In the genomic region with DNA sequence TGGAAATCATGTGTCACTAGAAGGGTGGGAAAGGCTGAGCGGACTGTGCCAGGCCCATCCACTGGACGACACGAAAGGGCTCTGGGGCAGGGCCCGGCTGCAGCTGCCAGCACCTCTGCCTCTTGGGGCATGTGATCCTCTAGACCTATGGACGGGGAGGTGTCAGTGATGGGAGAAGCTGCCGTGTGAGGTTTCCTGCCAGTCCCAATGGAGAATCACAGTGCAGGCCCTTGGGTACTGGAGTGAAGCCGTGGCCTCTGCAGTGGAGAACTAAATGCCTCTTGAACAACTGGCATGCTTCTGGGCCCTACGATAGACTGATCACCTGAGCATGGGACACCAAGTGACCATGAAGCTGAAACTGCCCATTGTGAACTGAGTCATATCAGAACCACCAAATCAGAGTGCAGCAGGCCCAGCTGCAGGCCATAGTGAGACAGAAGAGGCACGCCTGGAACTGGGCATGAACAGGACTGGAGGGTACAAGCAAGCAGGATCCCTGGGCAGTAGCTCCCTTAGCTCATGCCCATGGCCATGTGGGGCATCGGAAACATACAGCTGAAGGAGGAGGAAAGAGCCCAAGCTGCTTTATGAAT, we compare ENCODE assay signal across 21 cellular contexts. TPM values are rescaled to one million over a fixed set of nuclear protein-coding genes. Genes with fewer than 3 reads are reported as not detected.
DNase-seq lines count a peak whose midpoint lies in the region; ATAC-seq and TF ChIP-seq lines count a peak whose summit lies in the region.
"Had no signal": no experiment of that assay in that cellular context is flagged by ENCODE, and none has a peak within 500 bp of the region (broad histone marks: within the 10 kb centered on the region; RNA-seq: fewer than 3 reads in every experiment).

No MANE protein-coding gene starts in this region.

- H3K27ac ChIP-seq in WERI-Rb-1 (no peak overlapping the region), RWPE1 (no peak overlapping the region)
- H3K27ac ChIP-seq: 22Rv1, C4-2B had no signal

- H3K4me3 ChIP-seq in WERI-Rb-1 (ENCODE audit: low read depth, low read length) = no peak overlapping the region

- peak overlapping the region; percentile 37 for H3K27ac Mint-ChIP-seq in activated CD4-positive, alpha-beta T cell treated with anti-CD3 and anti-CD28 coated beads, Interleukin-2, amount 10 ng/mL, durations not matched to agents 7 days and 5 days
- no peak overlapping the region for H3K27ac Mint-ChIP-seq in activated CD4-positive, alpha-beta T cell treated with anti-CD3 and anti-CD28 coated beads for 36 hours
- H3K27ac Mint-ChIP-seq in stimulated activated memory B cell treated with anti-CD40 and anti-IgM and Interleukin-4, amounts not matched to agents 10 μg/mL and 1 μg/mL and 100 μg/mL, for 72 hours = peak overlapping the region; percentile 35
- H3K27ac Mint-ChIP-seq in T-cell = no peak overlapping the region
- H3K27ac Mint-ChIP-seq: HFFc6 had no signal

- no peaks in the 10 kb centered on the region for H3K36me3 ChIP-seq in WERI-Rb-1

- POLR2A ChIA-PET in activated CD4-positive, alpha-beta T cell treated with anti-CD3 and anti-CD28 coated beads, Interleukin-2, amount 10 ng/mL, durations not matched to agents 7 days and 5 days (lab: Charles Lee) = no interaction called here
- POLR2A ChIA-PET in activated CD4-positive, alpha-beta T cell treated with anti-CD3 and anti-CD28 coated beads for 36 hours (lab: Charles Lee) = interaction anchor here (0.6 kb wide), 1 partner anchor 163 kb away, joined by 3 read pairs; no protein-coding TSS in a partner anchor
- POLR2A ChIA-PET in RWPE1 (lab: Yijun Ruan, JAX; ENCODE audit: low non-redundant PET) (no interaction called here), T-cell (lab: Charles Lee) (no interaction called here)

- no peak for DNase-seq in activated CD4-positive, alpha-beta T cell treated with anti-CD3 and anti-CD28 coated beads, Interleukin-2, amount 10 ng/mL, durations not matched to agents 7 days and 5 days
- no peak for DNase-seq in activated CD4-positive, alpha-beta T cell treated with anti-CD3 and anti-CD28 coated beads for 36 hours
- DNase-seq in WERI-Rb-1 = peak; percentile 5
- DNase-seq in left lobe of liver (ENCODE audit: low spot score) = peak; percentile 42
- DNase-seq in RWPE1 (ENCODE audit: low spot score) = no peak
- no peak for DNase-seq in activated naive CD4-positive, alpha-beta T cell (lab: John Stamatoyannopoulos, UW)
- DNase-seq in T-cell = no peak
- DNase-seq: AML-193, DMS79 treated with DMSO at 0.1 percent for 48 hours, H7, HFFc6, KG1, MV-4-11, NCI-H187, NCI-H2227 treated with DMSO at 0.1 percent for 48 hours, NCI-H510A treated with DMSO at 0.1 percent for 48 hours, NCI-H774 had no signal

- TF ChIP-seq CTCF in WERI-Rb-1 (IDR thresholded peaks at IDR 0.05; ENCODE audit: low read depth, low read length) (no peak), RWPE1 (conservative IDR thresholded peaks at IDR 0.05; ENCODE audit: low read depth) (no peak)

- H3K27me3 ChIP-seq in WERI-Rb-1 (ENCODE audit: insufficient read depth, low read depth, severe bottlenecking) = no peaks in the 10 kb centered on the region

- H3K36me3 Mint-ChIP-seq in activated CD4-positive, alpha-beta T cell treated with anti-CD3 and anti-CD28 coated beads, Interleukin-2, amount 10 ng/mL, durations not matched to agents 7 days and 5 days (ENCODE audit: low read depth) = no peaks in the 10 kb centered on the region
- no peaks in the 10 kb centered on the region for H3K36me3 Mint-ChIP-seq in activated CD4-positive, alpha-beta T cell treated with anti-CD3 and anti-CD28 coated beads for 36 hours (ENCODE audit: low read depth)
- no peaks in the 10 kb centered on the region for H3K36me3 Mint-ChIP-seq in stimulated activated memory B cell treated with anti-CD40 and anti-IgM and Interleukin-4, amounts not matched to agents 10 μg/mL and 1 μg/mL and 100 μg/mL, for 72 hours
- H3K36me3 Mint-ChIP-seq in T-cell = no peaks in the 10 kb centered on the region

- peaks cover 13% of the 10 kb centered on the region for H3K27me3 Mint-ChIP-seq in activated CD4-positive, alpha-beta T cell treated with anti-CD3 and anti-CD28 coated beads, Interleukin-2, amount 10 ng/mL, durations not matched to agents 7 days and 5 days
- peaks cover 4% of the 10 kb centered on the region for H3K27me3 Mint-ChIP-seq in activated CD4-positive, alpha-beta T cell treated with anti-CD3 and anti-CD28 coated beads for 36 hours
- H3K27me3 Mint-ChIP-seq in stimulated activated memory B cell treated with anti-CD40 and anti-IgM and Interleukin-4, amounts not matched to agents 10 μg/mL and 1 μg/mL and 100 μg/mL, for 72 hours = no peaks in the 10 kb centered on the region
- H3K27me3 Mint-ChIP-seq in T-cell = peaks cover 0 to 8% of the 10 kb centered on the region in 2 donors

- H3K9me3 Mint-ChIP-seq in activated CD4-positive, alpha-beta T cell treated with anti-CD3 and anti-CD28 coated beads, Interleukin-2, amount 10 ng/mL, durations not matched to agents 7 days and 5 days = no peaks in the 10 kb centered on the region
- H3K9me3 Mint-ChIP-seq in activated CD4-positive, alpha-beta T cell treated with anti-CD3 and anti-CD28 coated beads for 36 hours (ENCODE audit: low read depth) = no peaks in the 10 kb centered on the region
- H3K9me3 Mint-ChIP-seq in stimulated activated memory B cell treated with anti-CD40 and anti-IgM and Interleukin-4, amounts not matched to agents 10 μg/mL and 1 μg/mL and 100 μg/mL, for 72 hours = no peaks in the 10 kb centered on the region
- H3K9me3 Mint-ChIP-seq in T-cell = no peaks in the 10 kb centered on the region
- H3K9me3 Mint-ChIP-seq: HFFc6 had no signal

- ATAC-seq in activated CD4-positive, alpha-beta T cell treated with anti-CD3 and anti-CD28 coated beads for 36 hours = no peak
- ATAC-seq in left lobe of liver (no peak), T-cell (replicated peaks in 1 of 4) (no peak)
- no peak for ATAC-seq in stimulated activated memory B cell treated with anti-CD40 and anti-IgM and Interleukin-4, amounts not matched to agents 10 μg/mL and 1 μg/mL and 100 μg/mL, for 72 hours
- ATAC-seq: HepG2 had no signal

- H3K9me3 ChIP-seq in WERI-Rb-1 (ENCODE audit: severe bottlenecking) = no peaks in the 10 kb centered on the region

- intact Hi-C loops in activated CD4-positive, alpha-beta T cell treated with anti-CD3 and anti-CD28 coated beads for 36 hours (cut with DNase I, micrococcal nuclease) = loop anchor here (10.0 kb wide), 3 partner anchors 183 to 933 kb away; no protein-coding TSS in a partner anchor

- H3K4me1 Mint-ChIP-seq in activated CD4-positive, alpha-beta T cell treated with anti-CD3 and anti-CD28 coated beads, Interleukin-2, amount 10 ng/mL, durations not matched to agents 7 days and 5 days = peaks cover 31% of the 10 kb centered on the region
- peaks cover 27% of the 10 kb centered on the region for H3K4me1 Mint-ChIP-seq in activated CD4-positive, alpha-beta T cell treated with anti-CD3 and anti-CD28 coated beads for 36 hours
- peaks cover 60% of the 10 kb centered on the region for H3K4me1 Mint-ChIP-seq in stimulated activated memory B cell treated with anti-CD40 and anti-IgM and Interleukin-4, amounts not matched to agents 10 μg/mL and 1 μg/mL and 100 μg/mL, for 72 hours
- peaks cover 12 to 31% (median 16%) of the 10 kb centered on the region in 3 donors for H3K4me1 Mint-ChIP-seq in T-cell

- H3K4me3 Mint-ChIP-seq in activated CD4-positive, alpha-beta T cell treated with anti-CD3 and anti-CD28 coated beads, Interleukin-2, amount 10 ng/mL, durations not matched to agents 7 days and 5 days = no peak overlapping the region
- no peak overlapping the region for H3K4me3 Mint-ChIP-seq in activated CD4-positive, alpha-beta T cell treated with anti-CD3 and anti-CD28 coated beads for 36 hours
- H3K4me3 Mint-ChIP-seq in stimulated activated memory B cell treated with anti-CD40 and anti-IgM and Interleukin-4, amounts not matched to agents 10 μg/mL and 1 μg/mL and 100 μg/mL, for 72 hours = no peak overlapping the region
- H3K4me3 Mint-ChIP-seq in T-cell = no peak overlapping the region
- H3K4me3 Mint-ChIP-seq: HFFc6 had no signal

- CTCF ChIA-PET in activated CD4-positive, alpha-beta T cell treated with anti-CD3 and anti-CD28 coated beads, Interleukin-2, amount 10 ng/mL, durations not matched to agents 7 days and 5 days (lab: Charles Lee) = interaction anchor here (0.6 to 1.5 kb wide), 5 partner anchors 19 to 492 kb away, joined by 3 to 6 read pairs (median 3); a partner anchor contains a TSS
- CTCF ChIA-PET in activated CD4-positive, alpha-beta T cell treated with anti-CD3 and anti-CD28 coated beads for 36 hours (lab: Charles Lee) = interaction anchor here (0.6 to 8.8 kb wide), 2 partner anchors 15 to 30 kb away, joined by 4 to 94 read pairs; no protein-coding TSS in a partner anchor
- CTCF ChIA-PET in RWPE1 (lab: Yijun Ruan, JAX) = interaction anchor here (0.6 to 1.0 kb wide), 5 partner anchors 16 to 222 kb away, joined by 3 to 8 read pairs (median 4); no protein-coding TSS in a partner anchor
- CTCF ChIA-PET in T-cell (lab: Charles Lee) = interaction anchor here in 1 of 2 donors (0.5 to 0.8 kb wide), 2 partner anchors 13 to 14 kb away, joined by 3 read pairs; no protein-coding TSS in a partner anchor

RNA-seq across cellular contexts. Expression of a gene that starts 18.8 kb away (rescaled TPM):
- total RNA-seq in activated CD4-positive, alpha-beta T cell treated with anti-CD3 and anti-CD28 coated beads, Interleukin-2, amount 10 ng/mL, durations not matched to agents 7 days and 5 days = under 1 TPM; 0.52 to 0.67 TPM
- total RNA-seq in activated CD4-positive, alpha-beta T cell treated with anti-CD3 and anti-CD28 coated beads for 36 hours = 1 to 10 TPM; 7.5 TPM
- 250 TPM for total RNA-seq in left lobe of liver
- total RNA-seq in T-cell = 10 to 100 TPM; 11.4 to 42.4 (median 14.7) TPM

Comparison
In these comparisons a context has a peak if more than half of its experiments do, and no peak if none do; other contexts are left out.
1. H3K27ac Mint-ChIP-seq: peak in activated CD4-positive, alpha-beta T cell treated with anti-CD3 and anti-CD28 coated beads, Interleukin-2, amount 10 ng/mL, durations not matched to agents 7 days and 5 days (single experiment) and stimulated activated memory B cell treated with anti-CD40 and anti-IgM and Interleukin-4, amounts not matched to agents 10 μg/mL and 1 μg/mL and 100 μg/mL, for 72 hours (single experiment); none in activated CD4-positive, alpha-beta T cell treated with anti-CD3 and anti-CD28 coated beads for 36 hours (single experiment) and T-cell (0 of 2).
2. DNase-seq: peak in WERI-Rb-1 (single experiment) and left lobe of liver (single experiment); none in activated CD4-positive, alpha-beta T cell treated with anti-CD3 and anti-CD28 coated beads, Interleukin-2, amount 10 ng/mL, durations not matched to agents 7 days and 5 days (single experiment), activated CD4-positive, alpha-beta T cell treated with anti-CD3 and anti-CD28 coated beads for 36 hours (single experiment), RWPE1 (single experiment), activated naive CD4-positive, alpha-beta T cell (0 of 4) and T-cell (0 of 34).